ENCODE assay signal across 18 cellular contexts in genomic region chr18:45887585-45887984, GRCh38.
"Had no signal": no experiment of that assay in that cellular context is flagged by ENCODE, and none has a peak within 500 bp of the region (broad histone marks: within the 10 kb centered on the region; RNA-seq: fewer than 3 reads in every experiment).

No MANE protein-coding gene starts in this region.

- H3K79me2 ChIP-seq: hepatocyte had no signal

- H3K4me2 ChIP-seq: hepatocyte had no signal

- H3K27ac ChIP-seq: coronary artery, dorsolateral prefrontal cortex, esophagus muscularis mucosa, foreskin keratinocyte, gastroesophageal sphincter, heart left ventricle, hepatocyte, left lung, lower lobe of right lung had no signal

- H2AFZ ChIP-seq: hepatocyte had no signal

- H3K27ac Mint-ChIP-seq: mesothelial cell of epicardium had no signal

- ATAC-seq: foreskin keratinocyte, gastroesophageal sphincter, heart left ventricle, left cardiac atrium, left lung, left ventricle myocardium superior, lower lobe of right lung, mucosa of descending colon had no signal

- H3K4me1 ChIP-seq: foreskin keratinocyte, gastroesophageal sphincter had no signal

- DNase-seq: dermis blood vessel endothelial cell; dorsolateral prefrontal cortex; effector CD4-positive, alpha-beta T cell; effector memory CD4-positive, alpha-beta T cell; foreskin keratinocyte; heart left ventricle; hypothalamus; left cardiac atrium; left lung; left ventricle myocardium superior; lower lobe of right lung; mesenchymal stem cell; mucosa of descending colon had no signal

- H3K27me3 ChIP-seq: dorsolateral prefrontal cortex, esophagus muscularis mucosa, foreskin keratinocyte, gastroesophageal sphincter, heart left ventricle, hepatocyte, left lung had no signal

- H3K9me3 ChIP-seq: esophagus muscularis mucosa, gastroesophageal sphincter, heart left ventricle, left lung, lower lobe of right lung, mucosa of descending colon had no signal

- H3K9me3 Mint-ChIP-seq: mesothelial cell of epicardium had no signal

- H3K4me3 ChIP-seq: coronary artery, dorsolateral prefrontal cortex, esophagus muscularis mucosa, gastroesophageal sphincter, heart left ventricle, hepatocyte, left lung, lower lobe of right lung, mucosa of descending colon had no signal

- H3K4me3 Mint-ChIP-seq: mesothelial cell of epicardium had no signal
